ENCODE assay signal across 8 cellular contexts in the genomic region with DNA sequence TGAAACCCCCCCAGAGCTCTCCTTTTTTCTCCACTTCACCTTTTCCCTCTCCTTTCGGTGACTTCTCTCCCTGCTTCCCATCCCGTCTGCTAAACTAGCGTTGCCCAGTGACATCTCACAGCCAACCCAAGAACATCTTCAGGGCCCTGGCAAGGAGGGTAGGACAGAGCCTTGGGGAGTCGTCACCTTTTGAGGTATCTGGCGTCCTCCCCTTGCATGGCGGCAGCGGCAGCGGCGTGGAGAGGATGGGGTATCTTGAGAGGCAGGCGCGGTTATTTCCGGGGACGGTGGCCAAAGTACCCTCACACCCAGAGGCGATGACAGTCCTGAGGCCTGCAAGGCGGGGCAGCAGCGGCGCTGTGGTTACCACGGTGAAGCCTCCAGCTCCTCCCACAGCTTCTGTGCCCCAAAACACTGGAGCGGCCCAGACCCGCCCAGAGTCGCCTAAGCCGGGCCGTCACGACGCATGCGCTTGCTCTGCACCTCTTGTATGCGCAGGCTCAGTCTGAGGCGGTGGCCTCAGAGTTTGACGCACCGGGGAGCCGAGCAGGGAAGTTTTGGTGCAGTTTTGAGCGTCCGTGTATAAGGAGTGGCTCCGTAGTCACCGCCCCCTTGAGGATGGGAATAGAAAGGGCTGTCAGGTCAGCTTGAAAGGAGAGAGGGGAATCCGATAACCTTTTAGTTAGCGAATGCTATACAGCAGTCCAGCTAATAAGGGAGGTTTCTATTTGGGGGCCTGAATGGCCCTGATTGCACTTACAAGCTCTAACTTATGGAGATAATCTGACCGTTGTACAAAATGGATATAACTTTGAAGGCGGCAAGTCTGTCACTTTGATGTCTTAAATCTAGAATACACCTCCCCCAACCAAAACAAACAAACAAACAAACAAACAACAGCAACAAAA. TPM values are rescaled to one million over a fixed set of nuclear protein-coding genes. Genes with fewer than 3 reads are reported as not detected.
DNase-seq lines count a peak whose midpoint lies in the region; ATAC-seq lines count a peak whose summit lies in the region.

A gene (minus strand): TSS at position 446 of the 908 bp plus-strand sequence. CDS start 228 bp downstream, at position 218.

- no peaks in the 10 kb centered on the region for H3K36me3 ChIP-seq in CD8-positive, alpha-beta memory T cell (ENCODE audit: insufficient read depth, low read length)

- CTCF ChIA-PET in CD8-positive, alpha-beta memory T cell (lab: Charles Lee): interaction anchor here (0.8 to 1.0 kb wide), 3 partner anchors 12 to 183 kb away, joined by 3 read pairs; no protein-coding TSS in a partner anchor

- H3K36me3 Mint-ChIP-seq in CD8-positive, alpha-beta memory T cell: peaks cover 7 to 14% (median 8%) of the 10 kb centered on the region in 3 donors

- H3K9me3 ChIP-seq in CD8-positive, alpha-beta memory T cell (ENCODE audit: low read length): no peaks in the 10 kb centered on the region

- peak within 1 kb of the TSS; percentile 70 for H3K4me3 ChIP-seq in CD8-positive, alpha-beta memory T cell (ENCODE audit: low read length)

- H3K27me3 ChIP-seq in CD8-positive, alpha-beta memory T cell (ENCODE audit: insufficient read depth, low read length, poor library complexity, severe bottlenecking): no peaks in the 10 kb centered on the region

- H3K9me3 Mint-ChIP-seq in CD8-positive, alpha-beta memory T cell: peaks cover 5 to 11% (median 7%) of the 10 kb centered on the region in 5 donors

- peak within 1 kb of the TSS; percentile 66 for H3K27ac ChIP-seq in CD8-positive, alpha-beta memory T cell (ENCODE audit: low read depth, low read length)

- H3K4me1 Mint-ChIP-seq in CD8-positive, alpha-beta memory T cell: peaks cover 53 to 64% (median 59%) of the 10 kb centered on the region in 3 donors

- H3K4me3 Mint-ChIP-seq in CD8-positive, alpha-beta memory T cell: peak within 1 kb of the TSS; percentile 85 to 98 (median 91)

- no peaks in the 10 kb centered on the region for H3K27me3 Mint-ChIP-seq in CD8-positive, alpha-beta memory T cell

- POLR2A ChIA-PET in CD8-positive, alpha-beta memory T cell (lab: Charles Lee): interaction anchor here (1.0 to 1.7 kb wide), 2 partner anchors 9 to 181 kb away, joined by 4 to 12 read pairs; a partner anchor contains a TSS

- peaks cover 28% of the 10 kb centered on the region for H3K4me1 ChIP-seq in CD8-positive, alpha-beta memory T cell (ENCODE audit: insufficient read depth, low read length)

- peak within 1 kb of the TSS; percentile 81 to 98 (median 94) for H3K27ac Mint-ChIP-seq in CD8-positive, alpha-beta memory T cell

- ATAC-seq in GM19463 (IDR thresholded peaks at IDR 0.05; ENCODE audit: unreplicated experiment): peak; percentile 98

- peak; percentile 92 to 97 (median 95) for DNase-seq in CD8-positive, alpha-beta memory T cell
- peak; percentile 95 for DNase-seq in HS-27A (ENCODE audit: low read depth)
- DNase-seq in NK-92 (lab: John Stamatoyannopoulos, UW; ENCODE audit: unreplicated experiment): peak; percentile 83
- DNase-seq in activated CD8-positive, alpha-beta memory T cell treated with anti-CD3 and anti-CD28 coated beads for 24 hours: peak; percentile 95
- peak; percentile 90 for DNase-seq in effector CD8-positive, alpha-beta T cell (lab: John Stamatoyannopoulos, UW)
- DNase-seq in lung microvascular endothelial cell (ENCODE audit: low read depth in 2 of 2): peak; percentile 96 to 98
- DNase-seq in stimulated activated CD8-positive, alpha-beta memory T cell treated with anti-CD3 and anti-CD28 coated beads, Interleukin-12 subunit alpha, Interleukin-12 subunit beta, amount 100 ng/mL, for 1 hour (ENCODE audit: low read depth): peak; percentile 89

RNA-seq across cellular contexts. Expression of the gene that starts here (rescaled TPM):
- 10 to 100 TPM; 23.2 to 23.8 TPM for total RNA-seq in CD8-positive, alpha-beta memory T cell
- polyA plus RNA-seq in CD8-positive, alpha-beta memory T cell: 17.4 TPM
- total RNA-seq in lung microvascular endothelial cell: 10.2 and 19.0 TPM in 2 replicates

Comparison
In these comparisons a context has a peak if more than half of its experiments do, and no peak if none do; other contexts are left out.
1. Peak in every context shown above with its lines: DNase-seq, ATAC-seq, H3K4me3 ChIP-seq and H3K27ac ChIP-seq.